In genomic region chr3:150545419-150546225, GRCh38 we compare ENCODE assay signal across 8 cellular contexts. TPM values are rescaled to one million over a fixed set of nuclear protein-coding genes. Genes with fewer than 3 reads are reported as not detected.
DNase-seq lines count a peak whose midpoint lies in the region; ATAC-seq, FAIRE-seq and TF ChIP-seq lines count a peak whose summit lies in the region.

No MANE protein-coding gene starts in this region.

- CTCF ChIA-PET in K562 (lab: Yijun Ruan, JAX; ENCODE audit: low intra/inter-chr PET ratio) = no interaction called here

- intact Hi-C loops in K562 (cut with micrococcal nuclease) = loop anchor here (1.0 kb wide), 2 partner anchors 32 to 55 kb away; no protein-coding TSS in a partner anchor

- H3K79me2 ChIP-seq in K562 (ENCODE audit: control insufficient read depth, insufficient read depth, low read length) = peaks cover 77% of the 10 kb centered on the region

- H3K9me3 ChIP-seq in SJSA1 (replicated peaks) (no peaks in the 10 kb centered on the region), K562 (replicated peaks; ENCODE audit: control insufficient read depth, insufficient read depth, low read depth, low read length) (no peaks in the 10 kb centered on the region)

- TF ChIP-seq CTCF in K562 (IDR thresholded peaks at IDR 0.05 in 2 of 3, conservative IDR thresholded peaks at IDR 0.05 in 1 of 3; ENCODE audit: insufficient read depth in 2 of 3, low read depth in 1 of 3, low read length in 3 of 3) = peak in 1 of 3 experiments; percentile 8; a peak in 1 of 6 replicates

- H3K36me3 ChIP-seq in SJSA1 = peaks cover 24% of the 10 kb centered on the region
- peaks cover 66% of the 10 kb centered on the region for H3K36me3 ChIP-seq in K562 (ENCODE audit: control insufficient read depth, insufficient read depth, low read length)

- POLR2A ChIA-PET in K562 (lab: Yijun Ruan, JAX) = interaction anchor here (0.6 to 1.8 kb wide), 20 partner anchors 8 to 1085 kb away, joined by 3 to 10 read pairs (median 3); partner anchors contain the start of gene TSC22D2

- 0 out of 2 replicates have a peak, but pooled peaks cover 4% of the 10 kb centered on the region for H4K20me1 ChIP-seq in K562 (replicated peaks; ENCODE audit: control insufficient read depth, insufficient read depth, low read length)

- DNase-seq in DMS53 (lab: John Stamatoyannopoulos, UW) (peak; percentile 40), DMS53 treated with DMSO at 0.1 percent for 48 hours (lab: John Stamatoyannopoulos, UW; ENCODE audit: unreplicated experiment) (no peak), SJSA1 (ENCODE audit: low read depth in 1 of 2, low spot score in 2 of 2) (peak in 1 of 2 experiments; percentile 52), K562 (ENCODE audit: extremely low read depth in 1 of 4, low spot score in 3 of 4) (peak in 3 of 4 experiments; percentile 14 to 27 (median 24)), iPS-NIHi11 (ENCODE audit: low spot score) (peak; percentile 21)
- DNase-seq in stimulated activated CD4-positive, alpha-beta T cell treated with anti-CD3 and anti-CD28 coated beads, Interleukin-12 subunit alpha, Interleukin-12 subunit beta, amount 100 ng/mL, for 24 hours (ENCODE audit: low read depth in 2 of 2) = peak; percentile 11 to 17

- peak overlapping the region; percentile 94 to 99 for H3K9ac ChIP-seq in K562 (ENCODE audit: insufficient read depth in 1 of 2, low read depth in 2 of 2, low read length in 2 of 2)

- H3K27ac ChIP-seq in SJSA1 (peak overlapping the region; percentile 76), K562 (ENCODE audit: extremely low read depth, low read depth, low read length) (peak overlapping the region; percentile 95)

- TF ChIP-seq RAD21 in K562 (CRISPR knock-in tag; conservative IDR thresholded peaks at IDR 0.05 in 1 of 2, IDR thresholded peaks at IDR 0.05 in 1 of 2) = no peak

- in situ Hi-C loops in K562 (cut with MboI) = loop anchor here (25.0 kb wide), 1 partner anchor 317 kb away; no protein-coding TSS in a partner anchor

- WGBS in K562 (ENCODE audit: insufficient coverage, low coverage, missing lambda C conversion rate) = 2% methylated on average over 48 of the region's 54 CpGs

- H3K4me3 ChIP-seq in SJSA1 = peak overlapping the region; percentile 87
- peak overlapping the region; percentile 93 for H3K4me3 ChIP-seq in K562

- H3K27me3 ChIP-seq in SJSA1 (replicated peaks) (no peaks in the 10 kb centered on the region), K562 (ENCODE audit: control insufficient read depth in 2 of 2, insufficient read depth in 2 of 2, low read length in 2 of 2) (no peaks in the 10 kb centered on the region)

- H3K4me1 ChIP-seq in SJSA1 (replicated peaks) (peaks cover 13% of the 10 kb centered on the region; the same call in 1 of the 2 replicates), K562 (replicated peaks in 1 of 2; ENCODE audit: control insufficient read depth in 2 of 2, insufficient read depth in 2 of 2, low read length in 2 of 2) (peaks cover 4% of the 10 kb centered on the region in 2 experiments; a peak in 2 of 5 replicates)

- FAIRE-seq in K562 (lab: Jason Lieb, UNC) = no peak

- TF ChIP-seq EP300 in K562 (IDR thresholded peaks at IDR 0.05; ENCODE audit: low read length) = no peak

- TF ChIP-seq POLR2A in K562 (conservative IDR thresholded peaks at IDR 0.05) = no peak

- no TSS peak for BruUV-seq in K562 (replicated peaks; lab: Mats Ljungman, UMichigan)

- no peaks in the 10 kb centered on the region for H3K9me1 ChIP-seq in K562 (ENCODE audit: control insufficient read depth, insufficient read depth, low read length)

- peak; percentile 15 for ATAC-seq in HG03066 (IDR thresholded peaks at IDR 0.05; ENCODE audit: low read depth, unreplicated experiment)
- ATAC-seq in K562 = peak; percentile 58
- ATAC-seq in GM21619 (IDR thresholded peaks at IDR 0.05; ENCODE audit: unreplicated experiment) = no peak

- peak overlapping the region; percentile 75 for H2AFZ ChIP-seq in K562 (ENCODE audit: low read depth, low read length)

- H3K4me2 ChIP-seq in K562 (ENCODE audit: insufficient read depth, low read length) = peak overlapping the region; percentile 90

TF ChIP-seq in K562, 482 proteins besides CTCF, POLR2A, EP300 and RAD21 (continues in another document):
- 0 out of 2 replicates have a peak, but pooled peaks have one; percentile 48 for TF ChIP-seq IRF2 (CRISPR knock-in tag; IDR thresholded peaks at IDR 0.05)

RNA-seq across cellular contexts. Expression of gene SERP1, which starts 0.7 kb away (rescaled TPM):
- total RNA-seq in SJSA1 (2014; rRNA removed; shearing (Covaris generic)) = 93.9 and 225 TPM in 2 replicates
- total RNA-seq in K562 (2011; cell fraction: chromatin; rRNA removed; ENCODE audit: low replicate concordance) = 47.1 and 59.9 TPM in 2 replicates
- total RNA-seq in K562 (2011; cell fraction: nucleolus; rRNA removed) = 50.2 and 53.3 TPM in 2 replicates
- 57.8 and 84.3 TPM in 2 replicates for total RNA-seq in K562 (2011; cell fraction: nucleoplasm; rRNA removed)
- total RNA-seq in K562 (2014; rRNA removed) (443 and 512 TPM in 2 replicates), K562 (2014; rRNA removed; fragmentation: Illumina TruSeq; extraction: Trizol) (121 and 129 TPM in 2 replicates), K562 (2015; rRNA removed; fragmentation: Illumina TruSeq; extraction: Trizol) (101 and 109 TPM in 2 replicates), K562 (2021) (147 TPM in 2 replicates)
- polyA plus RNA-seq in K562 (2011; rRNA removed) (122 and 142 TPM in 2 replicates), K562 (2014; fragmentation: Illumina TruSeq; extraction: Trizol) (85.2 and 94.4 TPM in 2 replicates), K562 (2014; fragmentation: Nextera tagmentation; extraction: Ambion mirVana) (10 to 100 TPM; 38.6 to 42.4 TPM), K562 (2014; rRNA removed) (190 and 246 TPM in 2 replicates)
- 93.1 and 259 TPM in 2 replicates for polyA plus RNA-seq in K562 (2011; cell fraction: cytosol; rRNA removed)
- 80.0 and 102 TPM in 2 replicates for polyA plus RNA-seq in K562 (2011; cell fraction: nucleus; rRNA removed)
- polyA plus RNA-seq in K562 (2012) = 134 and 164 TPM in 2 replicates
- 93.5 and 108 TPM in 2 replicates for polyA minus RNA-seq in K562 (2011; rRNA and poly(A)+ RNA removed)
- 88.9 and 124 TPM in 2 replicates for polyA minus RNA-seq in K562 (2011; cell fraction: cytosol; rRNA and poly(A)+ RNA removed)
- polyA minus RNA-seq in K562 (2011; cell fraction: nucleus; rRNA and poly(A)+ RNA removed) = 71.1 and 134 TPM in 2 replicates

RNA-seq across cellular contexts. Expression of gene EIF2A, which starts 1.0 kb away (rescaled TPM):
- total RNA-seq in SJSA1 (2014; rRNA removed; shearing (Covaris generic)) = 76.2 and 95.2 TPM in 2 replicates
- 108 and 296 TPM in 2 replicates for total RNA-seq in K562 (2011; cell fraction: chromatin; rRNA removed; ENCODE audit: low replicate concordance)
- total RNA-seq in K562 (2011; cell fraction: nucleolus; rRNA removed) = 44.5 and 67.6 TPM in 2 replicates
- 111 and 161 TPM in 2 replicates for total RNA-seq in K562 (2011; cell fraction: nucleoplasm; rRNA removed)
- total RNA-seq in K562 (2014; rRNA removed) = 99.8 and 168 TPM in 2 replicates
- 178 and 206 TPM in 2 replicates for total RNA-seq in K562 (2014; rRNA removed; fragmentation: Illumina TruSeq; extraction: Trizol)
- total RNA-seq in K562 (2015; rRNA removed; fragmentation: Illumina TruSeq; extraction: Trizol) = 139 and 146 TPM in 2 replicates
- 106 and 115 TPM in 2 replicates for total RNA-seq in K562 (2021)
- polyA plus RNA-seq in K562 (2011; rRNA removed) = 181 and 193 TPM in 2 replicates
- 67.1 and 141 TPM in 2 replicates for polyA plus RNA-seq in K562 (2011; cell fraction: cytosol; rRNA removed)
- polyA plus RNA-seq in K562 (2011; cell fraction: nucleus; rRNA removed) = 51.4 and 121 TPM in 2 replicates
- polyA plus RNA-seq in K562 (2012) = 77.8 and 158 TPM in 2 replicates
- polyA plus RNA-seq in K562 (2014; fragmentation: Illumina TruSeq; extraction: Trizol) = 158 and 192 TPM in 2 replicates
- polyA plus RNA-seq in K562 (2014; fragmentation: Nextera tagmentation; extraction: Ambion mirVana) = 100 to 1,000 TPM; 130 to 172 TPM
- 129 and 166 TPM in 2 replicates for polyA plus RNA-seq in K562 (2014; rRNA removed)
- 237 and 320 TPM in 2 replicates for polyA minus RNA-seq in K562 (2011; rRNA and poly(A)+ RNA removed)
- 80.2 and 84.4 TPM in 2 replicates for polyA minus RNA-seq in K562 (2011; cell fraction: cytosol; rRNA and poly(A)+ RNA removed)
- polyA minus RNA-seq in K562 (2011; cell fraction: nucleus; rRNA and poly(A)+ RNA removed) = 63.4 and 106 TPM in 2 replicates

RNA-seq across cellular contexts. Expression of gene SELENOT, which starts 57.5 kb away (rescaled TPM):
- 79.7 and 181 TPM in 2 replicates for total RNA-seq in SJSA1 (2014; rRNA removed; shearing (Covaris generic))
- total RNA-seq in K562 (2011; cell fraction: chromatin; rRNA removed; ENCODE audit: low replicate concordance) = 133 and 136 TPM in 2 replicates
- total RNA-seq in K562 (2011; cell fraction: nucleolus; rRNA removed) = 117 and 123 TPM in 2 replicates
- 217 and 281 TPM in 2 replicates for total RNA-seq in K562 (2011; cell fraction: nucleoplasm; rRNA removed)
- total RNA-seq in K562 (2014; rRNA removed) (33.0 and 107 TPM in 2 replicates), K562 (2014; rRNA removed; fragmentation: Illumina TruSeq; extraction: Trizol) (91.9 and 96.1 TPM in 2 replicates), K562 (2015; rRNA removed; fragmentation: Illumina TruSeq; extraction: Trizol) (64.5 and 65.0 TPM in 2 replicates), K562 (2021) (72.0 and 74.0 TPM in 2 replicates)
- polyA plus RNA-seq in K562 (2011; rRNA removed) (273 and 411 TPM in 2 replicates), K562 (2014; fragmentation: Illumina TruSeq; extraction: Trizol) (132 and 151 TPM in 2 replicates), K562 (2014; fragmentation: Nextera tagmentation; extraction: Ambion mirVana) (100 to 1,000 TPM; 261 to 317 TPM), K562 (2014; rRNA removed) (67.4 and 84.2 TPM in 2 replicates)
- polyA plus RNA-seq in K562 (2011; cell fraction: cytosol; rRNA removed) = 213 and 267 TPM in 2 replicates
- 157 and 163 TPM in 2 replicates for polyA plus RNA-seq in K562 (2011; cell fraction: nucleus; rRNA removed)
- 69.8 and 94.5 TPM in 2 replicates for polyA plus RNA-seq in K562 (2012)
- polyA minus RNA-seq in K562 (2011; rRNA and poly(A)+ RNA removed) = 314 and 366 TPM in 2 replicates
- 55.2 and 99.0 TPM in 2 replicates for polyA minus RNA-seq in K562 (2011; cell fraction: cytosol; rRNA and poly(A)+ RNA removed)
- 27.2 and 43.2 TPM in 2 replicates for polyA minus RNA-seq in K562 (2011; cell fraction: nucleus; rRNA and poly(A)+ RNA removed)
